ENCODE assay signal across 1 cellular context in the genomic region with DNA sequence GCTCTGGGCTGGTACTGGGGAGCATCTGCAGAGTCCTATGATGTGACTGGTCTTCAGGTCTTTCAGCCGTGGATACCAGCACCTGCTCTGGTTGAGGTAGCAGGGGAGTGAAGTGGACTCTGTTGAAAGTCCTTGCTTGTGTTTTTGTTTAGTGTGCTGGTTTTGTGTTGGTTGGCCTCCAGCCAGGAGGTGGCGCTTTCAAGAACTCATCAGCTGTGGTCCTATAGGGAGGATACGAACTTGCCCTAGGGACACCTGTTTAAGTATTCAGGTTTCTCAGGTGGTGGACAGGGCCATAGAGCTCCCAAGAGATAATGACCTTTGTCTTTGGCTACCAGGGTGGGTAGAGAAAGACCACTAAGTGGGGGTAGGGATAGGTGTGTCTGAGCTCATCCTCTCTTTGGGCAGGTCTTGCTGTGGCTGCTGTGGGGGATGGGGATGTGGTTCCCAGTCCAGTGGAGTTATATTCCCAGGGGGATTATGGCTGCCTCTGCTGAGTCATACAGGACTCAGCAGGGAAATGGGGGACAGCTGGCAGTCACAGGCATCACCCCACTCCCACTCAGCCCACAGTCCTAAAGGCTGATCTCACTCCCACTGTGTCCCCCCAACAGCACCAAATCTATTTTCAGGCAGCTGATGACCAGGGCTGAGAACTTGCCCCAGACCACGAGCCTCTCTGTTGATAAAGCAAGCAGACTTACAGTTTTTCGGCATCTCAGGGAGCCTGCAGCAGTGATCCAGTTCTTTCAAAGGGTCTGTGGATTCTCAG.
A peak's percentile ranks its signal among the peaks of the same experiment; 100 is the strongest.
TF ChIP-seq lines count a peak whose summit lies in the region.

No MANE protein-coding gene starts in this region.

TF ChIP-seq in K562, 482 proteins besides CTCF, POLR2A, EP300 and RAD21 (continued from another document):
- TF ChIP-seq NFIC (IDR thresholded peaks at IDR 0.05), result peak; percentile 41
- TF ChIP-seq ZNF217 (CRISPR knock-in tag; IDR thresholded peaks at IDR 0.05), result no peak
- no peak for TF ChIP-seq FIP1L1 (IDR thresholded peaks at IDR 0.05; ENCODE audit: low read depth, low read length, poor library complexity, severe bottlenecking)
- no peak for TF ChIP-seq NR4A1 (CRISPR knock-in tag; IDR thresholded peaks at IDR 0.05)
- no peak for TF ChIP-seq NR4A1 (tag; IDR thresholded peaks at IDR 0.05)
- TF ChIP-seq, protein P1, sequence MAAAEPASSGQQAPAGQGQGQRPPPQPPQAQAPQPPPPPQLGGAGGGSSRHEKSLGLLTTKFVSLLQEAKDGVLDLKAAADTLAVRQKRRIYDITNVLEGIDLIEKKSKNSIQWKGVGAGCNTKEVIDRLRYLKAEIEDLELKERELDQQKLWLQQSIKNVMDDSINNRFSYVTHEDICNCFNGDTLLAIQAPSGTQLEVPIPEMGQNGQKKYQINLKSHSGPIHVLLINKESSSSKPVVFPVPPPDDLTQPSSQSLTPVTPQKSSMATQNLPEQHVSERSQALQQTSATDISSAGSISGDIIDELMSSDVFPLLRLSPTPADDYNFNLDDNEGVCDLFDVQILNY (CRISPR knock-in tag; IDR thresholded peaks at IDR 0.05), result no peak
